Comparison of ENCODE assay signal across 8 cellular contexts in the genomic region with DNA sequence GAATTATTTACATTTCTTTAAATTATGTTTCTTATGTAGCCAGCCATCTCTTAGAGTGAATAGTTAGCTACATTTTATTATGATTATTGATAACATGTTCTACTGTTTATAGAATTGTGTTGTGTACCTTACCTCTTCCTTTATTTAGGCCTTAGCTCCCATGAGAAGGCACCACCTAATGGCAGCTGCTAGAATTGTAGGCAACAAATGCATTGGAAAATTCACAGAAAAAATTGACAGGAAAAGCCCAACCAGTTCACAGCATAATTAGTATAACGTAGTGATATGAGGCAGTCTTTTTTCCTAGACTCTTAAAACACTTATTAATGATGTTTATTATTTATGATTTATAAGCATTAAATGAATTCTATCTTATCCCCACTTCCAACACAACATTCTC.
DNase-seq lines count a peak whose midpoint lies in the region; ATAC-seq and TF ChIP-seq lines count a peak whose summit lies in the region.

No MANE protein-coding gene starts in this region.

- H3K27me3 ChIP-seq in IMR-90 (ENCODE audit: control insufficient read depth, insufficient read depth, low read length), result no peaks in the 10 kb centered on the region

- CTCF ChIA-PET in IMR-90 (lab: Yijun Ruan, JAX), result interaction anchor here (1.0 kb wide), 1 partner anchor 142 kb away, joined by 4 read pairs; no protein-coding TSS in a partner anchor
- CTCF ChIA-PET in WTC11 (lab: Charles Lee), result interaction anchor here (1.0 to 3.1 kb wide), 9 partner anchors 10 to 553 kb away, joined by 3 to 24 read pairs (median 4); partner anchors contain the start of gene WDR70

- H3K4me2 ChIP-seq in IMR-90 (ENCODE audit: low read depth, low read length), result no peak overlapping the region

- no peaks in the 10 kb centered on the region for H3K36me3 Mint-ChIP-seq in WTC11

- no peaks in the 10 kb centered on the region for H3K9me3 ChIP-seq in IMR-90 (ENCODE audit: control insufficient read depth, insufficient read depth, low read length)

- no peak overlapping the region for H4K5ac ChIP-seq in IMR-90 (ENCODE audit: low read depth, low read length)

- dilution Hi-C loops in IMR-90 (cut with HindIII; ENCODE audit: low sequenced_read_pairs, unreplicated experiment), result no loop called here

- H3K9ac ChIP-seq in IMR-90 (ENCODE audit: low read depth, low read length), result no peak overlapping the region

- ATAC-seq in IMR-90 (ENCODE audit: low read depth), result no peak
- peak; percentile 58 for ATAC-seq in WTC11
- no peak for ATAC-seq in HG03469 (IDR thresholded peaks at IDR 0.05; ENCODE audit: unreplicated experiment)
- no peak for ATAC-seq in HG03442 (IDR thresholded peaks at IDR 0.05; ENCODE audit: unreplicated experiment)
- no peak for ATAC-seq in omental fat pad (ENCODE audit: low FRiP score)

- H2BK20ac ChIP-seq in IMR-90 (ENCODE audit: low read depth, low read length), result no peak overlapping the region

- POLR2A ChIA-PET in IMR-90 (lab: Charles Lee; ENCODE audit: unreplicated experiment) (no interaction called here), WTC11 (lab: Charles Lee) (no interaction called here)

- no peak overlapping the region for H3K23ac ChIP-seq in IMR-90 (ENCODE audit: low read depth, low read length)

- H3K4me1 ChIP-seq in IMR-90 (ENCODE audit: control insufficient read depth, insufficient read depth, low read length), result peaks cover 7% of the 10 kb centered on the region; the same call in 1 of the 2 replicates

- H3K56ac ChIP-seq in IMR-90 (ENCODE audit: extremely low read depth, insufficient read depth, low read length), result no peak overlapping the region

- H2AFZ ChIP-seq in IMR-90 (replicated peaks; ENCODE audit: low read length, poor library complexity), result no peak overlapping the region

- no CpG with 5 or more reads among the region's 1 CpG for WGBS in IMR-90 (ENCODE audit: extremely low coverage in 2 of 2, insufficient read length in 1 of 2), 2 experiments

- peak; percentile 27; the same call in 1 of the 2 replicates for TF ChIP-seq CTCF in IMR-90 (conservative IDR thresholded peaks at IDR 0.05; ENCODE audit: low read depth, low read length)
- 0 out of 2 replicates have a peak, but pooled peaks have one; percentile 33 for TF ChIP-seq CTCF in WTC11 (IDR thresholded peaks at IDR 0.05)
- TF ChIP-seq CTCF in omental fat pad (IDR thresholded peaks at IDR 0.05), result no peak

- no peak overlapping the region for H3K18ac ChIP-seq in IMR-90 (ENCODE audit: low read depth, low read length)

- H3K9me1 ChIP-seq in IMR-90 (ENCODE audit: insufficient read depth, low read length), result no peaks in the 10 kb centered on the region

- no peak overlapping the region for H4K8ac ChIP-seq in IMR-90 (ENCODE audit: low read depth in 2 of 2, low read length in 2 of 2)

- H3K4ac ChIP-seq in IMR-90 (ENCODE audit: low read depth, low read length), result no peak overlapping the region

- no peaks in the 10 kb centered on the region for H3K36me3 ChIP-seq in IMR-90 (ENCODE audit: control insufficient read depth, insufficient read depth, low read length)

- BruUV-seq in IMR-90 (replicated peaks; lab: Mats Ljungman, UMichigan), result no TSS peak

- no peak overlapping the region for H3K27ac Mint-ChIP-seq in WTC11

- no peaks in the 10 kb centered on the region for H4K20me1 ChIP-seq in IMR-90 (ENCODE audit: insufficient read depth, low read length)

- H3K4me1 Mint-ChIP-seq in WTC11, result peaks cover 12% of the 10 kb centered on the region

- TF ChIP-seq RAD21 in IMR-90 (IDR thresholded peaks at IDR 0.05; ENCODE audit: low read length), result no peak

- no peaks in the 10 kb centered on the region for H3K27me3 Mint-ChIP-seq in WTC11 (ENCODE audit: low read depth)

- no peak overlapping the region for H2BK5ac ChIP-seq in IMR-90 (ENCODE audit: low read depth, low read length, poor library complexity, severe bottlenecking)

- H3K4me3 ChIP-seq in IMR-90 (ENCODE audit: insufficient read depth, low read depth, low read length), result no peak overlapping the region

- H2BK120ac ChIP-seq in IMR-90 (ENCODE audit: low read depth, low read length), result no peak overlapping the region

- DNase-seq in EL (peak; percentile 6), IMR-90 (no peak), WTC11 (ENCODE audit: low spot score) (no peak), lung microvascular endothelial cell (ENCODE audit: low read depth in 2 of 2) (peak; percentile 16 to 43), omental fat pad (ENCODE audit: low spot score) (no peak)
- DNase-seq in stimulated activated CD4-positive, alpha-beta T cell treated with anti-CD3 and anti-CD28 coated beads, Interleukin-15, amount 100 ng/mL, for 24 hours, result no peak

- H2BK15ac ChIP-seq in IMR-90 (ENCODE audit: low read depth, low read length), result no peak overlapping the region

- no peak overlapping the region for H2AK5ac ChIP-seq in IMR-90 (ENCODE audit: low read depth, low read length)

- H3K27ac ChIP-seq in IMR-90 (ENCODE audit: insufficient read depth, low read length), result no peak overlapping the region

- no peak overlapping the region for H3K14ac ChIP-seq in IMR-90 (replicated peaks; ENCODE audit: low read depth, low read length)

- no peaks in the 10 kb centered on the region for H3K9me3 Mint-ChIP-seq in WTC11

- in situ Hi-C loops in IMR-90 (cut with MboI; ENCODE audit: low sequenced_read_pairs), result no loop called here

- H3K79me1 ChIP-seq in IMR-90 (ENCODE audit: low read depth in 1 of 2, low read length in 2 of 2), result peaks cover 2 to 12% of the 10 kb centered on the region in 2 experiments; a peak in 1 of 4 replicates

- H2AK9ac ChIP-seq in IMR-90 (replicated peaks; ENCODE audit: low read depth, low read length, poor library complexity), result no peak overlapping the region

- intact Hi-C loops in IMR-90 (cut with micrococcal nuclease), result no loop called here

- H3K4me3 Mint-ChIP-seq in WTC11, result no peak overlapping the region

- no peak for TF ChIP-seq POLR2A in IMR-90 (IDR thresholded peaks at IDR 0.05; ENCODE audit: low read depth, low read length)

- no peak overlapping the region for H4K91ac ChIP-seq in IMR-90 (ENCODE audit: insufficient read depth, low read depth, low read length)

TF ChIP-seq in IMR-90, 13 proteins besides CTCF, POLR2A, EP300 and RAD21 (continues in another document):
- no peak for TF ChIP-seq MXI1 (IDR thresholded peaks at IDR 0.05; ENCODE audit: borderline replicate concordance, low read depth, low read length)
- TF ChIP-seq MAZ (IDR thresholded peaks at IDR 0.05; ENCODE audit: borderline replicate concordance, low read depth, low read length), result no peak
- no peak for TF ChIP-seq RCOR1 (IDR thresholded peaks at IDR 0.05; ENCODE audit: insufficient replicate concordance, low read length)
- TF ChIP-seq NFE2L2 (IDR thresholded peaks at IDR 0.05; ENCODE audit: low read depth, low read length), result no peak
- no peak for TF ChIP-seq USF2 (IDR thresholded peaks at IDR 0.05; ENCODE audit: low read depth, low read length)
- TF ChIP-seq FOS (IDR thresholded peaks at IDR 0.05; ENCODE audit: low read depth, low read length), result no peak
- no peak for TF ChIP-seq BHLHE40 (IDR thresholded peaks at IDR 0.05; ENCODE audit: low read depth, low read length)
- TF ChIP-seq, protein P1, sequence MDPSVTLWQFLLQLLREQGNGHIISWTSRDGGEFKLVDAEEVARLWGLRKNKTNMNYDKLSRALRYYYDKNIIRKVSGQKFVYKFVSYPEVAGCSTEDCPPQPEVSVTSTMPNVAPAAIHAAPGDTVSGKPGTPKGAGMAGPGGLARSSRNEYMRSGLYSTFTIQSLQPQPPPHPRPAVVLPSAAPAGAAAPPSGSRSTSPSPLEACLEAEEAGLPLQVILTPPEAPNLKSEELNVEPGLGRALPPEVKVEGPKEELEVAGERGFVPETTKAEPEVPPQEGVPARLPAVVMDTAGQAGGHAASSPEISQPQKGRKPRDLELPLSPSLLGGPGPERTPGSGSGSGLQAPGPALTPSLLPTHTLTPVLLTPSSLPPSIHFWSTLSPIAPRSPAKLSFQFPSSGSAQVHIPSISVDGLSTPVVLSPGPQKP (IDR thresholded peaks at IDR 0.05; ENCODE audit: borderline replicate concordance, low read depth, low read length), result no peak
- no peak for TF ChIP-seq RFX5 (IDR thresholded peaks at IDR 0.05; ENCODE audit: low read depth, low read length)

TF ChIP-seq in WTC11, 78 proteins besides CTCF, POLR2A, EP300 and RAD21 (continues in another document):
- TF ChIP-seq SMAD3 (CRISPR knock-in tag; IDR thresholded peaks at IDR 0.05; ENCODE audit: borderline replicate concordance) (no peak), KAT7 (CRISPR knock-in tag; IDR thresholded peaks at IDR 0.05; ENCODE audit: borderline replicate concordance) (no peak), MXD4 (CRISPR knock-in tag; IDR thresholded peaks at IDR 0.05; ENCODE audit: borderline replicate concordance) (no peak), MAX (CRISPR knock-in tag; IDR thresholded peaks at IDR 0.05) (no peak), CREB1 (CRISPR knock-in tag; IDR thresholded peaks at IDR 0.05) (no peak), SMAD4 (CRISPR knock-in tag; IDR thresholded peaks at IDR 0.05) (no peak), MLX (CRISPR knock-in tag; IDR thresholded peaks at IDR 0.05) (no peak), E2F4 (CRISPR knock-in tag; IDR thresholded peaks at IDR 0.05; ENCODE audit: borderline replicate concordance, low read depth) (no peak), NR1H2 (CRISPR knock-in tag; IDR thresholded peaks at IDR 0.05) (no peak)
- TF ChIP-seq, protein P2, sequence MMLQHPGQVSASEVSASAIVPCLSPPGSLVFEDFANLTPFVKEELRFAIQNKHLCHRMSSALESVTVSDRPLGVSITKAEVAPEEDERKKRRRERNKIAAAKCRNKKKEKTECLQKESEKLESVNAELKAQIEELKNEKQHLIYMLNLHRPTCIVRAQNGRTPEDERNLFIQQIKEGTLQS (CRISPR knock-in tag; conservative IDR thresholded peaks at IDR 0.05), result no peak

Comparison
In these comparisons a context has a peak if more than half of its experiments do, and no peak if none do; other contexts are left out.
1. DNase-seq: peak in EL (single experiment) and lung microvascular endothelial cell (2 of 2); none in IMR-90 (single experiment), WTC11 (single experiment), stimulated activated CD4-positive, alpha-beta T cell treated with anti-CD3 and anti-CD28 coated beads, Interleukin-15, amount 100 ng/mL, for 24 hours (single experiment) and omental fat pad (single experiment).
2. CTCF ChIP-seq: peak in IMR-90 (single experiment) and WTC11 (single experiment); none in omental fat pad (0 of 3).